ENCODE assay signal across 1 cellular context in the genomic region with DNA sequence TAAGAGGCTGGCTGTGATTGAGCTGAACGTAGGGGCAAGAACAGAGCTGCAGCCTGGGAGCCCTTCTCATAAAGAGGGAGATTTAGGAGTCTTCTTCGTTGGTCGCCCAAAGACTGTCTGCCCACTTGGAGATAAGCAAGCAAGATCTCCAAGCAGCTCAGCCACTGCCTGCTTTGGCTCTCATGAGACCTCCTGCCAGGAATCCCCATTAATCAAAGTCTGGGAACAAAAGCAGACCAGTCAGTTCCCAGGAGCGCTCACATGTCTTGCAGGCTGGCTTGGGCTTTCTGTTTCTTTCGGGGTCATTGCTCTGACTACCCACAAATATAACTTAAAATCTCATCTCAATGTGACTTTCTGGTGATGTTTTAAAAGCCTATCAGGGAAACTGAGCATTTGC.
A peak's percentile ranks its signal among the peaks of the same experiment; 100 is the strongest.
TF ChIP-seq lines count a peak whose summit lies in the region.

No MANE protein-coding gene starts in this region.

TF ChIP-seq in H1, 55 proteins besides CTCF, POLR2A, EP300 and RAD21:
- no peak for TF ChIP-seq HDAC6 (IDR thresholded peaks at IDR 0.05; ENCODE audit: low read depth, low read length)
- TF ChIP-seq NANOG (IDR thresholded peaks at IDR 0.05; ENCODE audit: insufficient read depth, low read depth, low read length, poor library complexity, severe bottlenecking), result peak; percentile 27
